8 cellular contexts compared by ENCODE assay signal in the genomic region with DNA sequence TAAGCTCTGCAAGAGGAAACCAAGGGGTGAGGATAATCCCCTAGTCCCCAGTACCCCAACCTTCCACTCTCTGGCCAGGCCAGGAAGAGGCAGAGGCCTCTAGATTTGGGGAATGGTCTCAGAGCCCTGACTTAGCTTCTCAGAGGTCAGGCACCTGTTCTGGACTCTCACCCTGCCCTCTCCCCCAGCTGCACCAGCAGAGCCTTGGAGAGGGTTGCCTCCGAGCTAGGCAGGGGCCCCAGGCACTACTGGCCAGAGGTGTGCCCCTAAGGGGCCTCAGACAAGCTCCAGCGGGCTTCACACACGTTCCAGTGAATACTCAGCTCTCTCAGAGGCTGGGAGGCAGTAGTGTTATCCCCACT. TPM values are rescaled to one million over a fixed set of nuclear protein-coding genes. Genes with fewer than 3 reads are reported as not detected.
DNase-seq lines count a peak whose midpoint lies in the region; ATAC-seq and TF ChIP-seq lines count a peak whose summit lies in the region.

No MANE protein-coding gene starts in this region.

- ATAC-seq in GM21619 (IDR thresholded peaks at IDR 0.05; ENCODE audit: unreplicated experiment) (no peak), HG03442 (IDR thresholded peaks at IDR 0.05; ENCODE audit: unreplicated experiment) (no peak)

- no peaks in the 10 kb centered on the region for H3K9me3 ChIP-seq in OCI-LY1 (ENCODE audit: low read length)

- no peak overlapping the region for H3K4me3 ChIP-seq in OCI-LY1 (ENCODE audit: low read depth, low read length, poor library complexity, severe bottlenecking)

- H3K36me3 Mint-ChIP-seq in endothelial cell (ENCODE audit: low read depth, unreplicated experiment) = peaks cover 2% of the 10 kb centered on the region
- H3K36me3 Mint-ChIP-seq in progenitor cell of endocrine pancreas (ENCODE audit: insufficient read depth) = no peaks in the 10 kb centered on the region

- H2AFZ ChIP-seq in OCI-LY1 (ENCODE audit: low read length) = no peak overlapping the region

- DNase-seq in endothelial cell (ENCODE audit: low spot score) (no peak), progenitor cell of endocrine pancreas (ENCODE audit: low spot score, unreplicated experiment) (no peak), G401 (ENCODE audit: low spot score) (no peak)
- no peak for DNase-seq in stimulated activated CD4-positive, alpha-beta T cell treated with anti-CD3 and anti-CD28 coated beads, Interleukin-2, amount 100 ng/mL, for 48 hours

- H3K4me3 Mint-ChIP-seq in endothelial cell (ENCODE audit: unreplicated experiment) = no peak overlapping the region
- H3K4me3 Mint-ChIP-seq in progenitor cell of endocrine pancreas (ENCODE audit: low read depth) = peak overlapping the region; percentile 70

- H3K27ac ChIP-seq in C4-2B (peak overlapping the region; percentile 77), OCI-LY1 (ENCODE audit: low read depth, low read length, poor library complexity, severe bottlenecking) (no peak overlapping the region)

- peaks cover 12% of the 10 kb centered on the region for H3K4me1 ChIP-seq in OCI-LY1 (ENCODE audit: insufficient read depth, low read length, severe bottlenecking)

- peak overlapping the region; percentile 62; the same call in 1 of the 2 replicates for H3K4me2 ChIP-seq in OCI-LY1 (ENCODE audit: low read length)

- TF ChIP-seq CTCF in C4-2B (conservative IDR thresholded peaks at IDR 0.05) (no peak), OCI-LY1 (IDR thresholded peaks at IDR 0.05; ENCODE audit: low read length) (no peak), endothelial cell (IDR thresholded peaks at IDR 0.05; ENCODE audit: unreplicated experiment) (no peak), progenitor cell of endocrine pancreas (IDR thresholded peaks at IDR 0.05; ENCODE audit: unreplicated experiment) (no peak)

- no peak overlapping the region for H3K9ac ChIP-seq in OCI-LY1 (ENCODE audit: low read length)

- no peaks in the 10 kb centered on the region for H3K9me2 ChIP-seq in OCI-LY1 (ENCODE audit: low read depth, low read length)

- H4K20me1 ChIP-seq in OCI-LY1 (ENCODE audit: insufficient read depth, low read length) = no peaks in the 10 kb centered on the region

- H3K27me3 ChIP-seq in OCI-LY1 (ENCODE audit: insufficient read depth, low read length) = peaks cover 4% of the 10 kb centered on the region; the same call in 1 of the 2 replicates

- H3K4me1 Mint-ChIP-seq in endothelial cell (ENCODE audit: unreplicated experiment) = peaks cover 3% of the 10 kb centered on the region
- peaks cover 19% of the 10 kb centered on the region for H3K4me1 Mint-ChIP-seq in progenitor cell of endocrine pancreas (ENCODE audit: low read depth)

- no peaks in the 10 kb centered on the region for H3K79me2 ChIP-seq in OCI-LY1 (ENCODE audit: insufficient read depth, low read length)

- H3K36me3 ChIP-seq in OCI-LY1 (ENCODE audit: insufficient read depth, low read length) = no peaks in the 10 kb centered on the region

- peaks cover 33% of the 10 kb centered on the region for H3K27me3 Mint-ChIP-seq in endothelial cell (ENCODE audit: unreplicated experiment)
- no peaks in the 10 kb centered on the region for H3K27me3 Mint-ChIP-seq in progenitor cell of endocrine pancreas

- no peaks in the 10 kb centered on the region for H3F3A ChIP-seq in OCI-LY1 (ENCODE audit: insufficient read depth, low read length)

- in situ Hi-C loops in G401 (cut with HindIII; ENCODE audit: low sequenced_read_pairs) = no loop called here

- H3K9me3 Mint-ChIP-seq in endothelial cell (ENCODE audit: unreplicated experiment) (no peaks in the 10 kb centered on the region), progenitor cell of endocrine pancreas (ENCODE audit: low read depth) (no peaks in the 10 kb centered on the region)

- H3K27ac Mint-ChIP-seq in endothelial cell (ENCODE audit: unreplicated experiment) (peak overlapping the region; percentile 61), progenitor cell of endocrine pancreas (peak overlapping the region; percentile 88)

RNA-seq across cellular contexts. Expression of gene FREY1, which starts 8.0 kb away (rescaled TPM):
- total RNA-seq in endothelial cell (ENCODE audit: unreplicated experiment) (1.1 TPM), progenitor cell of endocrine pancreas (2.8 and 3.7 TPM in 2 replicates)
- total RNA-seq in G401 (2014; rRNA removed; shearing (Covaris generic)) = 0.24 TPM in 1 of 2 replicates, not detected in the other

RNA-seq across cellular contexts. Expression of gene MAPK8IP1, which starts 13.6 kb away (rescaled TPM):
- total RNA-seq in endothelial cell (ENCODE audit: unreplicated experiment) (3.7 TPM), progenitor cell of endocrine pancreas (43.0 and 48.1 TPM in 2 replicates)
- 32.5 and 38.5 TPM in 2 replicates for total RNA-seq in G401 (2014; rRNA removed; shearing (Covaris generic))

RNA-seq across cellular contexts. Expression of gene PEX16, which starts 18.6 kb away (rescaled TPM):
- 28.1 TPM for total RNA-seq in endothelial cell (ENCODE audit: unreplicated experiment)
- 28.0 and 34.6 TPM in 2 replicates for total RNA-seq in progenitor cell of endocrine pancreas
- 32.5 and 38.8 TPM in 2 replicates for total RNA-seq in G401 (2014; rRNA removed; shearing (Covaris generic))

RNA-seq across cellular contexts. Expression of gene LARGE2, which starts 23.4 kb away (rescaled TPM):
- total RNA-seq in endothelial cell (ENCODE audit: unreplicated experiment) (0.95 TPM), progenitor cell of endocrine pancreas (39.4 and 47.3 TPM in 2 replicates)
- not detected in 2 replicates for total RNA-seq in G401 (2014; rRNA removed; shearing (Covaris generic))

RNA-seq across cellular contexts. Expression of gene CRY2, which starts 51.8 kb away (rescaled TPM):
- total RNA-seq in endothelial cell (ENCODE audit: unreplicated experiment) (23.8 TPM), progenitor cell of endocrine pancreas (34.1 and 34.8 TPM in 2 replicates)
- 12.6 and 13.1 TPM in 2 replicates for total RNA-seq in G401 (2014; rRNA removed; shearing (Covaris generic))
